In the genomic region with DNA sequence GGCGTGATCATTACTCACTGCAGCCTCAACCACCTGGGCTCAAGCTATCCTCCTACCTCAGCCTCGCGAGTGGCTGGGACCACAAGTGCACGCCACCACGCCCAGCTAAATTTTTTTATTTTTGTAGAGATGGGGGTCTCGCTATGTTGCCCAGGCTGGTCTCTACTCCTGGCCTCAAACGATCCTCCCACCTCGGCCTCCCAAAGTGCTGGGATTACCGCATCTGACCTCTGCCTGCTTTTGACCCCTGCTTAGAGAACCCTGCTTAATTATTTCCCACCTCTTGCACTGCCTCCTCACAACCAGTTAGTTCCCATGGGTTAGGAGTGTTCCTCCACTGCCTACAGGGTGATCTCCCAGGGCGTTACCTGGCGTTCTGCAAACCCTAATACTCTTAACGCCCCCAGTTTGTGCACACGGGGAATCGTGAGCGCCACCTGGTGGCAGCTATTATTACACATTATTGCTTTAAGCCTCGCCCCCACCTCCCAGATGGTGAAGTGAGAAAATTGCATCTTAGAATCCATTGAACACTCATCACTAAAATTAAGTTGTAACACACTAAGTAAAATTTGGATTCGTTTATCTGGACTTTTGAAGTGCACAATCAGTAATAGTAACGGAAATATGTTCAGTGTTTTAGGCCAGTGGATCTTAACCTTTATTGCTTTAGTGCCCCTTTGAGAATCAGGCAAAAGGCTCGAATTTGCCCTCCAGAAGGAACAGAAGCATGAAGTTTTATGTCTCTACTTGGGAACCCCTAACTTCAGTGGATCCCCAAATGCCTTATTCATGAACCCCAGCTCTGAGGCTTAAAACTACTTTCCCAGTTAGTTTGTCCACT, we compare ENCODE assay signal across 8 cellular contexts.
A peak's percentile ranks its signal among the peaks of the same experiment; 100 is the strongest.
DNase-seq lines count a peak whose midpoint lies in the region; ATAC-seq lines count a peak whose summit lies in the region.

No MANE protein-coding gene starts in this region.

- peaks cover 13% of the 10 kb centered on the region for H3K27me3 Mint-ChIP-seq in IgD-negative memory B cell

- no peaks in the 10 kb centered on the region for H3K9me3 ChIP-seq in adipocyte (ENCODE audit: control insufficient read depth, low read length)

- no peak overlapping the region for H3K4me3 Mint-ChIP-seq in IgD-negative memory B cell

- H3K9me3 Mint-ChIP-seq in IgD-negative memory B cell, result no peaks in the 10 kb centered on the region

- H3K4me1 Mint-ChIP-seq in IgD-negative memory B cell, result peaks cover 0 to 2% (median 0%) of the 10 kb centered on the region in 3 donors

- H3K36me3 ChIP-seq in adipocyte (ENCODE audit: control insufficient read depth, insufficient read depth, low read length, severe bottlenecking), result no peaks in the 10 kb centered on the region

- H3K4me3 ChIP-seq in adipocyte (ENCODE audit: low read length), result no peak overlapping the region

- no peak overlapping the region for H3K9ac ChIP-seq in adipocyte (ENCODE audit: low read length)

- DNase-seq in DMS114 treated with DMSO at 0.1 percent for 48 hours (lab: John Stamatoyannopoulos, UW; ENCODE audit: unreplicated experiment), result peak; percentile 19
- DNase-seq in T follicular helper cell (ENCODE audit: low read depth), result peak; percentile 39
- peak; percentile 75 for DNase-seq in adipocyte (ENCODE audit: low read depth)
- peak; percentile 63 for DNase-seq in iPS-NIHi11 (ENCODE audit: low spot score)
- DNase-seq in stimulated activated CD4-positive, alpha-beta T cell treated with anti-CD3 and anti-CD28 coated beads, Interleukin-4, amount 100 ng/mL, for 1 hour, result peak; percentile 61

- H3K27me3 ChIP-seq in adipocyte (replicated peaks; ENCODE audit: control insufficient read depth, insufficient read depth, low read length), result peaks cover 17% of the 10 kb centered on the region

- peaks cover 9% of the 10 kb centered on the region for H3K4me1 ChIP-seq in adipocyte (ENCODE audit: control insufficient read depth, insufficient read depth, low read length)

- H3K36me3 Mint-ChIP-seq in IgD-negative memory B cell, result no peaks in the 10 kb centered on the region

- peak overlapping the region in 2 of 3 donors; percentile 60 to 76 for H3K27ac Mint-ChIP-seq in IgD-negative memory B cell

- no peak for ATAC-seq in HG02571 (IDR thresholded peaks at IDR 0.05; ENCODE audit: unreplicated experiment)
- ATAC-seq in GM19035 (IDR thresholded peaks at IDR 0.05; ENCODE audit: unreplicated experiment), result no peak

Comparison
In these comparisons a context has a peak if more than half of its experiments do, and no peak if none do; other contexts are left out.
1. DNase-seq: peak in every context shown above with its lines; median percentile 75 in adipocyte; 63 in iPS-NIHi11; 61 in stimulated activated CD4-positive, alpha-beta T cell treated with anti-CD3 and anti-CD28 coated beads, Interleukin-4, amount 100 ng/mL, for 1 hour; 39 in T follicular helper cell; 19 in DMS114 treated with DMSO at 0.1 percent for 48 hours.